ENCODE assay signal across 23 cellular contexts in the genomic region with DNA sequence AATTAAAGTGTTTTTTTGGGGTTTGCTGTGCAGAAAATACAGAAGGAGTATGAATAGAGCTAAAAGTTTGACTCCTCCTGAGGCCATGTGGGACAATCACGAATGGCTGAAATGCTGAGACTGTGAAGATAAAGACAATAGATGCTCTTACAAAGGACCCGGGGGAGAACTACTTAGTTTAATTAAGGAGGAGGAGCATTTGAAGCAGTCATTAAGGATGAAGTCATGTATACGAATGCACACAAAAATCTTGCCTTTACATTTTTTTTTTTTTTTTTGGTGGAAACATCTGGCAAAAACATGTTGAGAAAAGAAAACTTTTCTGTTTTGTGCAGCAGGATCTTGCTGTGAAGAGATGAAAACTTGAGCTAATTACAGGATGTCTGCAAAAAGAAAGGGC. TPM values are rescaled to one million over a fixed set of nuclear protein-coding genes. Genes with fewer than 3 reads are reported as not detected.
DNase-seq lines count a peak whose midpoint lies in the region; ATAC-seq and TF ChIP-seq lines count a peak whose summit lies in the region.
"Had no signal": no experiment of that assay in that cellular context is flagged by ENCODE, and none has a peak within 500 bp of the region (broad histone marks: within the 10 kb centered on the region; RNA-seq: fewer than 3 reads in every experiment).

No MANE protein-coding gene starts in this region.

- H3K9me2 ChIP-seq in GM23338 (ENCODE audit: insufficient read depth), result no peaks in the 10 kb centered on the region

- no peak overlapping the region for H3K27ac Mint-ChIP-seq in GM23338
- no peak overlapping the region for H3K27ac Mint-ChIP-seq in glutamatergic neuron (ENCODE audit: unreplicated experiment)
- H3K27ac Mint-ChIP-seq: activated CD4-positive, alpha-beta memory T cell treated with anti-CD3 and anti-CD28 coated beads for 36 hours; HFFc6; stimulated activated naive CD8-positive, alpha-beta T cell treated with anti-CD3 and anti-CD28 coated beads, Interleukin-15, amount 100 ng/mL, for 72 hours had no signal

- H3K27me3 Mint-ChIP-seq in GM23338 (ENCODE audit: insufficient read depth, low read depth, poor library complexity) (no peaks in the 10 kb centered on the region), glutamatergic neuron (ENCODE audit: unreplicated experiment) (no peaks in the 10 kb centered on the region)
- H3K27me3 Mint-ChIP-seq: activated CD4-positive, alpha-beta memory T cell treated with anti-CD3 and anti-CD28 coated beads for 36 hours; stimulated activated naive CD8-positive, alpha-beta T cell treated with anti-CD3 and anti-CD28 coated beads, Interleukin-15, amount 100 ng/mL, for 72 hours had no signal

- no peaks in the 10 kb centered on the region for H3K27me3 ChIP-seq in A673 (replicated peaks; ENCODE audit: insufficient read depth, low read depth, low read length, poor library complexity)
- H3K27me3 ChIP-seq in GM23338 (ENCODE audit: insufficient read depth), result no peaks in the 10 kb centered on the region
- H3K27me3 ChIP-seq: tibial nerve had no signal

- H3K4me3 ChIP-seq in A673 (ENCODE audit: low read depth, low read length, poor library complexity, severe bottlenecking) (no peak overlapping the region), GM23338 (no peak overlapping the region), fibroblast of mammary gland (ENCODE audit: control insufficient read depth, low read depth, low read length) (no peak overlapping the region)
- H3K4me3 ChIP-seq: tibial nerve had no signal

- no peaks in the 10 kb centered on the region for H3K9me3 ChIP-seq in A673 (ENCODE audit: low read depth, low read length, poor library complexity, severe bottlenecking)
- H3K9me3 ChIP-seq: tibial nerve had no signal

- peak; percentile 73 for DNase-seq in A673 (ENCODE audit: low spot score)
- no peak for DNase-seq in GM23338 (ENCODE audit: low spot score)
- peak; percentile 9 for DNase-seq in NCI-H82 treated with DMSO at 0.1 percent for 48 hours (lab: John Stamatoyannopoulos, UW; ENCODE audit: unreplicated experiment)
- peak; percentile 49 for DNase-seq in fibroblast of mammary gland (ENCODE audit: low read depth)
- DNase-seq in stimulated activated CD4-positive, alpha-beta T cell treated with anti-CD3 and anti-CD28 coated beads, Interleukin-2, amount 100 ng/mL, for 48 hours, result no peak
- no peak for DNase-seq in glutamatergic neuron
- no peak for DNase-seq in COLO668 (lab: John Stamatoyannopoulos, UW; ENCODE audit: unreplicated experiment)
- DNase-seq in amygdala (lab: John Stamatoyannopoulos, UW), result no peak
- DNase-seq: ACHN; activated CD4-positive, alpha-beta memory T cell treated with anti-CD3 and anti-CD28 coated beads for 36 hours; activated CD4-positive, CD25-positive, alpha-beta regulatory T cell; activated T-cell treated with anti-CD3 and anti-CD28 coated beads for 4 hours; endodermal cell; GDM1; head of caudate nucleus; HFFc6; NCI-H1048; NCI-H2081; NCI-H446 treated with DMSO at 0.1 percent for 48 hours; stimulated activated CD4-positive, alpha-beta T cell treated with anti-CD3 and anti-CD28 coated beads, Interleukin-12 subunit alpha, Interleukin-12 subunit beta, amount 100 ng/mL, for 4 hours; stimulated activated naive CD8-positive, alpha-beta T cell treated with anti-CD3 and anti-CD28 coated beads, Interleukin-15, amount 100 ng/mL, for 72 hours had no signal

- TF ChIP-seq CTCF in A673 (conservative IDR thresholded peaks at IDR 0.05; ENCODE audit: low read depth, low read length) (no peak), GM23338 (conservative IDR thresholded peaks at IDR 0.05; ENCODE audit: low read depth in 2 of 2) (no peak), fibroblast of mammary gland (conservative IDR thresholded peaks at IDR 0.05; ENCODE audit: control insufficient read depth, insufficient read depth, low read depth, low read length) (no peak), glutamatergic neuron (IDR thresholded peaks at IDR 0.05; ENCODE audit: partially characterized antibody, unreplicated experiment) (no peak)

- H2AFZ ChIP-seq in GM23338, result peak overlapping the region; percentile 1; the same call in 1 of the 2 replicates

- peaks cover 15% of the 10 kb centered on the region for H3K4me1 Mint-ChIP-seq in GM23338
- H3K4me1 Mint-ChIP-seq in glutamatergic neuron (ENCODE audit: low read depth, unreplicated experiment), result peaks cover 9% of the 10 kb centered on the region

- BruUV-seq in A673 (replicated peaks; lab: Mats Ljungman, UMichigan), result no TSS peak

- no peaks in the 10 kb centered on the region for H4K20me1 ChIP-seq in GM23338 (replicated peaks; ENCODE audit: insufficient read depth)

- H3K36me3 Mint-ChIP-seq in GM23338 (ENCODE audit: low read depth), result no peaks in the 10 kb centered on the region
- no peaks in the 10 kb centered on the region for H3K36me3 Mint-ChIP-seq in glutamatergic neuron (ENCODE audit: unreplicated experiment)

- H3K4me1 ChIP-seq in A673 (ENCODE audit: insufficient read depth, low read length, poor library complexity, severe bottlenecking) (peaks cover 25% of the 10 kb centered on the region), GM23338 (ENCODE audit: insufficient read depth) (0 out of 2 replicates have a peak, but pooled peaks cover 5% of the 10 kb centered on the region)

- no peak overlapping the region for H3K4me3 Mint-ChIP-seq in GM23338
- no peak overlapping the region for H3K4me3 Mint-ChIP-seq in glutamatergic neuron (ENCODE audit: unreplicated experiment)
- H3K4me3 Mint-ChIP-seq: activated CD4-positive, alpha-beta memory T cell treated with anti-CD3 and anti-CD28 coated beads for 36 hours; endodermal cell; HFFc6; stimulated activated naive CD8-positive, alpha-beta T cell treated with anti-CD3 and anti-CD28 coated beads, Interleukin-15, amount 100 ng/mL, for 72 hours had no signal

- CTCF ChIA-PET in A673 (lab: Charles Lee), result interaction anchor here (0.6 kb wide), 2 partner anchors 45 to 454 kb away, joined by 3 to 4 read pairs; no protein-coding TSS in a partner anchor

- H3F3A ChIP-seq in GM23338 (replicated peaks; ENCODE audit: low read depth), result no peaks in the 10 kb centered on the region

- H3K36me3 ChIP-seq in A673 (ENCODE audit: insufficient read depth, low read length, poor library complexity, severe bottlenecking) (no peaks in the 10 kb centered on the region), GM23338 (ENCODE audit: insufficient read depth) (no peaks in the 10 kb centered on the region)
- H3K36me3 ChIP-seq: tibial nerve had no signal

- H3K4me2 ChIP-seq in GM23338, result no peak overlapping the region

- no peaks in the 10 kb centered on the region for H3K79me2 ChIP-seq in GM23338 (replicated peaks; ENCODE audit: insufficient read depth)

- intact Hi-C loops in A673 (cut with micrococcal nuclease; ENCODE audit: unreplicated experiment), result no loop called here

- POLR2A ChIA-PET in A673 (lab: Charles Lee; ENCODE audit: low non-redundant PET), result interaction anchor here (0.6 kb wide), 1 partner anchor 233 kb away, joined by 13 read pairs; no protein-coding TSS in a partner anchor

- ATAC-seq in GM23338, result peak; percentile 31; the same call in 1 of the 3 replicates
- ATAC-seq: stimulated activated naive CD8-positive, alpha-beta T cell treated with anti-CD3 and anti-CD28 coated beads, Interleukin-15, amount 100 ng/mL, for 72 hours had no signal

- H3K27ac ChIP-seq in A673 (ENCODE audit: low read depth, low read length, poor library complexity, severe bottlenecking) (peak overlapping the region; percentile 38), GM23338 (ENCODE audit: low read depth) (no peak overlapping the region)
- H3K27ac ChIP-seq: C4-2B, tibial nerve had no signal

- no peaks in the 10 kb centered on the region for H3K9me3 Mint-ChIP-seq in GM23338
- no peaks in the 10 kb centered on the region for H3K9me3 Mint-ChIP-seq in glutamatergic neuron (ENCODE audit: unreplicated experiment)
- H3K9me3 Mint-ChIP-seq: activated CD4-positive, alpha-beta memory T cell treated with anti-CD3 and anti-CD28 coated beads for 36 hours; endodermal cell; HFFc6; stimulated activated naive CD8-positive, alpha-beta T cell treated with anti-CD3 and anti-CD28 coated beads, Interleukin-15, amount 100 ng/mL, for 72 hours had no signal

TF ChIP-seq in GM23338, 12 proteins besides CTCF, POLR2A, EP300 and RAD21:
- TF ChIP-seq STAT1 (IDR thresholded peaks at IDR 0.05; ENCODE audit: unreplicated experiment) (no peak), ZNF114 (CRISPR knock-in tag; IDR thresholded peaks at IDR 0.05) (no peak), EZH2phosphoT487 (IDR thresholded peaks at IDR 0.05; ENCODE audit: unreplicated experiment) (no peak)

RNA-seq across cellular contexts. Expression of a gene that starts 42.2 kb away (rescaled TPM):
- total RNA-seq in A673 (2021) (12.7 and 15.3 TPM in 2 replicates), glutamatergic neuron (ENCODE audit: unreplicated experiment) (2.3 TPM)
- total RNA-seq in GM23338 (2014; rRNA removed; shearing (Covaris generic)), result 2.4 and 4.6 TPM in 2 replicates
- 0.89 and 1.2 TPM in 2 replicates for polyA plus RNA-seq in GM23338 (2016; fragmentation: Nextera tagmentation; extraction: Ambion mirVana)

Comparison
In these comparisons a context has a peak if more than half of its experiments do, and no peak if none do; other contexts are left out.
1. DNase-seq: peak in A673 (single experiment), NCI-H82 treated with DMSO at 0.1 percent for 48 hours (single experiment) and fibroblast of mammary gland (single experiment); none in GM23338 (single experiment), stimulated activated CD4-positive, alpha-beta T cell treated with anti-CD3 and anti-CD28 coated beads, Interleukin-2, amount 100 ng/mL, for 48 hours (0 of 2), glutamatergic neuron (single experiment), COLO668 (single experiment) and amygdala (0 of 56).